In genomic region chr4:181592221-181592745, GRCh38 we compare ENCODE assay signal across 16 cellular contexts.
"Had no signal": no experiment of that assay in that cellular context is flagged by ENCODE, and none has a peak within 500 bp of the region (broad histone marks: within the 10 kb centered on the region; RNA-seq: fewer than 3 reads in every experiment).

No MANE protein-coding gene starts in this region.

- H3K4me1 ChIP-seq: gastrocnemius medialis, left ventricle myocardium inferior, thyroid gland had no signal

- H3K27me3 ChIP-seq: gastrocnemius medialis, neutrophil, thyroid gland had no signal

- H3K27me3 Mint-ChIP-seq: activated CD4-positive, alpha-beta T cell treated with anti-CD3 and anti-CD28 coated beads, Interleukin-2, amount 10 ng/mL, durations not matched to agents 7 days and 5 days had no signal

- H3K9me3 ChIP-seq: gastrocnemius medialis, left ventricle myocardium inferior, neutrophil, thyroid gland had no signal

- H3K36me3 ChIP-seq: gastrocnemius medialis, left ventricle myocardium inferior, neutrophil, thyroid gland had no signal

- H3K4me3 Mint-ChIP-seq: activated CD4-positive, alpha-beta T cell treated with anti-CD3 and anti-CD28 coated beads, Interleukin-2, amount 10 ng/mL, durations not matched to agents 7 days and 5 days; activated naive CD4-positive, alpha-beta T cell treated with anti-CD3 and anti-CD28 coated beads for 36 hours had no signal

- H3K4me3 ChIP-seq: coronary artery, gastrocnemius medialis, left ventricle myocardium inferior, thyroid gland had no signal

- ATAC-seq: gastrocnemius medialis, right cardiac atrium had no signal

- H3K4me1 Mint-ChIP-seq: activated CD4-positive, alpha-beta T cell treated with anti-CD3 and anti-CD28 coated beads, Interleukin-2, amount 10 ng/mL, durations not matched to agents 7 days and 5 days had no signal

- DNase-seq: activated CD4-positive, alpha-beta T cell treated with anti-CD3 and anti-CD28 coated beads, Interleukin-2, amount 10 ng/mL, durations not matched to agents 7 days and 5 days; activated CD4-positive, CD25-positive, alpha-beta regulatory T cell; activated CD8-positive, alpha-beta memory T cell treated with anti-CD3 and anti-CD28 coated beads for 24 hours; activated naive CD4-positive, alpha-beta T cell treated with anti-CD3 and anti-CD28 coated beads for 36 hours; effector CD4-positive, alpha-beta T cell; gastrocnemius medialis; kidney; left ventricle myocardium inferior; mesenchymal stem cell; right cardiac atrium; small intestine had no signal

- H3K27ac ChIP-seq: coronary artery, gastrocnemius medialis, left ventricle myocardium inferior, neutrophil, thyroid gland had no signal

- H3K27ac Mint-ChIP-seq: activated CD4-positive, alpha-beta T cell treated with anti-CD3 and anti-CD28 coated beads, Interleukin-2, amount 10 ng/mL, durations not matched to agents 7 days and 5 days; activated naive CD4-positive, alpha-beta T cell treated with anti-CD3 and anti-CD28 coated beads for 36 hours had no signal

- FAIRE-seq: kidney, small intestine, TTC549, urothelium cell line had no signal
